ENCODE assay signal across 26 cellular contexts in genomic region chr3:4511491-4512251, GRCh38.
"Had no signal": no experiment of that assay in that cellular context is flagged by ENCODE, and none has a peak within 500 bp of the region (broad histone marks: within the 10 kb centered on the region; RNA-seq: fewer than 3 reads in every experiment).

No MANE protein-coding gene starts in this region.

- H3K9me3 ChIP-seq: adrenal gland, ascending aorta, heart right ventricle, lower lobe of right lung, neutrophil, ovary, stomach, vagina had no signal

- ATAC-seq: activated CD8-positive, alpha-beta memory T cell treated with anti-CD3 and anti-CD28 coated beads, Interleukin-2, amount 10 ng/mL, durations not matched to agents 7 days and 5 days; heart right ventricle; lower lobe of right lung; natural killer cell; right cardiac atrium had no signal

- H3K27me3 Mint-ChIP-seq: activated CD4-positive, alpha-beta memory T cell treated with anti-CD3 and anti-CD28 coated beads, Interleukin-2, amount 10 ng/mL, durations not matched to agents 7 days and 5 days; activated CD8-positive, alpha-beta memory T cell treated with anti-CD3 and anti-CD28 coated beads, Interleukin-2, amount 10 ng/mL, durations not matched to agents 7 days and 5 days; dendritic cell treated with granulocyte-macrophage colony-stimulating factor and Interleukin-4, amounts not matched to agents 40 ng/mL and 50 ng/mL, for 4 days had no signal

- H3K4me3 ChIP-seq: adrenal gland, ascending aorta, heart right ventricle, lower lobe of right lung, ovary, stomach, vagina had no signal

- H3K36me3 Mint-ChIP-seq: natural killer cell had no signal

- DNase-seq: activated CD4-positive, alpha-beta memory T cell treated with anti-CD3 and anti-CD28 coated beads, Interleukin-2, amount 10 ng/mL, durations not matched to agents 7 days and 5 days; activated CD4-positive, alpha-beta T cell treated with anti-CD3 and anti-CD28 coated beads for 4 hours; activated CD4-positive, CD25-positive, alpha-beta regulatory T cell; activated CD8-positive, alpha-beta memory T cell treated with anti-CD3 and anti-CD28 coated beads, Interleukin-2, amount 10 ng/mL, durations not matched to agents 7 days and 5 days; activated effector memory CD4-positive, alpha-beta T cell treated with anti-CD3 and anti-CD28 coated beads, Interleukin-2, amount 50 U/mL, for 16 hours; activated naive CD4-positive, alpha-beta T cell treated with anti-CD3 and anti-CD28 coated beads, Interleukin-2, amount 50 U/mL, for 16 hours; activated T-cell treated with anti-CD3 and anti-CD28 coated beads for 4 hours; adrenal gland; brain microvascular endothelial cell; caudate nucleus; effector CD4-positive, alpha-beta T cell; heart right ventricle; islet precursor cell; left cardiac atrium; lower lobe of right lung; natural killer cell; ovary; right cardiac atrium; stimulated activated CD4-positive, alpha-beta T cell treated with anti-CD3 and anti-CD28 coated beads, Interleukin-1b, Interleukin-23, amount 100 ng/mL, for 48 hours; stomach; trophoblast cell had no signal

- H3K27me3 ChIP-seq: adrenal gland, ascending aorta, brain microvascular endothelial cell, heart right ventricle, neutrophil, ovary, stomach, vagina had no signal

- H3K27ac Mint-ChIP-seq: activated CD4-positive, alpha-beta memory T cell treated with anti-CD3 and anti-CD28 coated beads, Interleukin-2, amount 10 ng/mL, durations not matched to agents 7 days and 5 days; activated CD8-positive, alpha-beta memory T cell treated with anti-CD3 and anti-CD28 coated beads, Interleukin-2, amount 10 ng/mL, durations not matched to agents 7 days and 5 days; dendritic cell treated with granulocyte-macrophage colony-stimulating factor and Interleukin-4, amounts not matched to agents 40 ng/mL and 50 ng/mL, for 4 days; natural killer cell; T-helper 1 cell treated with Interleukin-12 subunit alpha and Interleukin-12 subunit beta and Interleukin-4 antibody, amounts not matched to agents 30 μg/mL and 1 μg/mL, for 36 hours had no signal

- H3K4me3 Mint-ChIP-seq: activated CD4-positive, alpha-beta memory T cell treated with anti-CD3 and anti-CD28 coated beads, Interleukin-2, amount 10 ng/mL, durations not matched to agents 7 days and 5 days; activated CD8-positive, alpha-beta memory T cell treated with anti-CD3 and anti-CD28 coated beads, Interleukin-2, amount 10 ng/mL, durations not matched to agents 7 days and 5 days; dendritic cell treated with granulocyte-macrophage colony-stimulating factor and Interleukin-4, amounts not matched to agents 40 ng/mL and 50 ng/mL, for 4 days; natural killer cell; T-helper 1 cell treated with Interleukin-12 subunit alpha and Interleukin-12 subunit beta and Interleukin-4 antibody, amounts not matched to agents 30 μg/mL and 1 μg/mL, for 36 hours had no signal

- H3K27ac ChIP-seq: adrenal gland, ascending aorta, brain microvascular endothelial cell, lower lobe of right lung, neutrophil, vagina had no signal

- H3K9me3 Mint-ChIP-seq: activated CD4-positive, alpha-beta memory T cell treated with anti-CD3 and anti-CD28 coated beads, Interleukin-2, amount 10 ng/mL, durations not matched to agents 7 days and 5 days; dendritic cell treated with granulocyte-macrophage colony-stimulating factor and Interleukin-4, amounts not matched to agents 40 ng/mL and 50 ng/mL, for 4 days; natural killer cell; T-helper 1 cell treated with Interleukin-12 subunit alpha and Interleukin-12 subunit beta and Interleukin-4 antibody, amounts not matched to agents 30 μg/mL and 1 μg/mL, for 36 hours had no signal

- H3K36me3 ChIP-seq: adrenal gland, ascending aorta, brain microvascular endothelial cell, lower lobe of right lung, neutrophil, ovary, stomach, vagina had no signal
